8 cellular contexts compared by ENCODE assay signal in the genomic region with DNA sequence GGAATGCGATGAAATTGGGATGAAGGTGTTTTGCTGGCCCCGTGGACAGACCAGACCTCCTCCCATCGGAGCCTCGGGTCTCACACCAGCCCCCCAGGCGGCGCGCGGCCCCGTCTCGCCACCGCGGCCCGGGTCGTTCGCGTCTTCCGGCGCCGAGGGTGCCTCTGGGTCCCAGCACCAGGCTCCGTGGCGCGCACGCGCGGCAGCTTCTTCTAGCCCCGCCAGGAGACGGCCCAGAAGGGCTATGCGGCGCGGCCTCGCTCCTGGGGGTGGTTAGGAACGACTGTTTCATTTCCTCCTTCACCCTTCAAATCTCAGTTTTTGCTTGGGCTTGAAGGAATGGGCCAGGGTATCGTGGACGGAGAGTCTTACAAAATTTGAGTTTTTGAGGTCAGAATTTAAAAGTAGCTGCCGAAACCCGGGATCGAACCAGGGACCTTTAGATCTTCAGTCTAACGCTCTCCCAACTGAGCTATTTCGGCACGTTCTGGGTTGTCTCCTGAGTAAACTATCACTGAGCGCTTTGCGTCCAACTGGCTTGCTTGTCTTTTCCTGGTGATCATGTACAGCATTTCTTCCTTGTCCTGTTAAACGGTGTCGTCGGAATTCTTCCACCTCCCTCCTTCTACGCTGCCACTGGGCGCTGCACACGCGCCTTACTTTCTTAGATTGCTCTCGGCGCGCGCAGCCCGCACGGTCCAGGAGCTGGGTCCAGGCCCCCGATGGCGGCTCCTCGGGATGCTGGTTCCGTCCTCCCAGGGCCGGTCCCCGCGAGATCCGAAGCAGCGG. TPM values are rescaled to one million over a fixed set of nuclear protein-coding genes. Genes with fewer than 3 reads are reported as not detected.
A peak's percentile ranks its signal among the peaks of the same experiment; 100 is the strongest.
DNase-seq lines count a peak whose midpoint lies in the region; TF ChIP-seq lines count a peak whose summit lies in the region.

No MANE protein-coding gene starts in this region.

- H3K4me3 ChIP-seq in LNCaP clone FGC (ENCODE audit: low read depth, low read length): peak overlapping the region; percentile 67

- TF ChIP-seq CTCF in LNCaP clone FGC (IDR thresholded peaks at IDR 0.05; ENCODE audit: control insufficient read depth, extremely low read depth, insufficient read depth): no peak
- no peak for TF ChIP-seq CTCF in nephron progenitor cell (IDR thresholded peaks at IDR 0.05)

- H3K36me3 Mint-ChIP-seq in nephron progenitor cell (ENCODE audit: low read depth): peaks cover 5% of the 10 kb centered on the region
- peaks cover 4% of the 10 kb centered on the region for H3K36me3 Mint-ChIP-seq in stimulated activated naive CD8-positive, alpha-beta T cell treated with anti-CD3 and anti-CD28 coated beads, Interleukin-15, Interleukin-2, amounts not matched to agents 100 ng/mL and 50 ng/mL, for 24 hours (ENCODE audit: low read depth)

- DNase-seq in EL (peak; percentile 95), H4 (ENCODE audit: low spot score) (peak; percentile 88), LNCaP clone FGC (ENCODE audit: low read depth) (peak; percentile 83), fibroblast of the conjunctiva (ENCODE audit: low read depth) (peak; percentile 97), nephron progenitor cell (peak; percentile 93)
- DNase-seq in activated effector memory CD4-positive, alpha-beta T cell treated with anti-CD3 and anti-CD28 coated beads, Interleukin-2, amount 50 U/mL, for 16 hours: peak; percentile 96

- peak; percentile 82 for TF ChIP-seq POLR2A in Raji (IDR thresholded peaks at IDR 0.05; ENCODE audit: insufficient read depth, low read depth, low read length)

- H3K27me3 Mint-ChIP-seq in nephron progenitor cell (ENCODE audit: low read depth, poor library complexity): peaks cover 10% of the 10 kb centered on the region
- peaks cover 4% of the 10 kb centered on the region for H3K27me3 Mint-ChIP-seq in stimulated activated naive CD8-positive, alpha-beta T cell treated with anti-CD3 and anti-CD28 coated beads, Interleukin-15, Interleukin-2, amounts not matched to agents 100 ng/mL and 50 ng/mL, for 24 hours

- H3K4me3 Mint-ChIP-seq in nephron progenitor cell: peak overlapping the region; percentile 90
- peak overlapping the region; percentile 91 for H3K4me3 Mint-ChIP-seq in stimulated activated naive CD8-positive, alpha-beta T cell treated with anti-CD3 and anti-CD28 coated beads, Interleukin-15, Interleukin-2, amounts not matched to agents 100 ng/mL and 50 ng/mL, for 24 hours

- peaks cover 8% of the 10 kb centered on the region for H3K9me3 Mint-ChIP-seq in nephron progenitor cell
- no peaks in the 10 kb centered on the region for H3K9me3 Mint-ChIP-seq in stimulated activated naive CD8-positive, alpha-beta T cell treated with anti-CD3 and anti-CD28 coated beads, Interleukin-15, Interleukin-2, amounts not matched to agents 100 ng/mL and 50 ng/mL, for 24 hours

- H3K27ac Mint-ChIP-seq in nephron progenitor cell: peak overlapping the region; percentile 97
- H3K27ac Mint-ChIP-seq in stimulated activated naive CD8-positive, alpha-beta T cell treated with anti-CD3 and anti-CD28 coated beads, Interleukin-15, Interleukin-2, amounts not matched to agents 100 ng/mL and 50 ng/mL, for 24 hours: peak overlapping the region; percentile 97

- H3K4me1 Mint-ChIP-seq in nephron progenitor cell: peaks cover 22% of the 10 kb centered on the region
- H3K4me1 Mint-ChIP-seq in stimulated activated naive CD8-positive, alpha-beta T cell treated with anti-CD3 and anti-CD28 coated beads, Interleukin-15, Interleukin-2, amounts not matched to agents 100 ng/mL and 50 ng/mL, for 24 hours (ENCODE audit: low read depth): peaks cover 19% of the 10 kb centered on the region

RNA-seq across cellular contexts. Expression of a gene that starts 46.5 kb away (rescaled TPM):
- 9.3 and 14.4 TPM in 2 replicates for total RNA-seq in H4 (2014; rRNA removed; shearing (Covaris generic))

RNA-seq across cellular contexts. Expression of a gene that starts 52.2 kb away (rescaled TPM):
- 2.5 and 3.7 TPM in 2 replicates for total RNA-seq in H4 (2014; rRNA removed; shearing (Covaris generic))

Comparison
In these comparisons a context has a peak if more than half of its experiments do, and no peak if none do; other contexts are left out.
1. Peak in every context shown above with its lines: DNase-seq and H3K4me3 ChIP-seq.